In genomic region chr5:107773479-107773878, GRCh38 we compare ENCODE assay signal across 36 cellular contexts.
"Had no signal": no experiment of that assay in that cellular context is flagged by ENCODE, and none has a peak within 500 bp of the region (broad histone marks: within the 10 kb centered on the region; RNA-seq: fewer than 3 reads in every experiment).

No MANE protein-coding gene starts in this region.

- H3K27me3 Mint-ChIP-seq: activated CD4-positive, alpha-beta memory T cell treated with anti-CD3 and anti-CD28 coated beads for 36 hours had no signal

- H3K27ac Mint-ChIP-seq: activated B cell treated with CpG ODN at 0.5 μM for 24 hours; activated CD4-positive, alpha-beta memory T cell treated with anti-CD3 and anti-CD28 coated beads for 36 hours; activated CD4-positive, alpha-beta T cell treated with anti-CD3 and anti-CD28 coated beads for 36 hours; activated CD4-positive, alpha-beta T cell treated with anti-CD3 and anti-CD28 coated beads, Interleukin-2, amount 10 ng/mL, durations not matched to agents 24 days and 14 days; activated CD8-positive, alpha-beta memory T cell treated with anti-CD3 and anti-CD28 coated beads, Interleukin-2, amount 10 ng/mL, durations not matched to agents 7 days and 5 days; activated CD8-positive, alpha-beta T cell treated with anti-CD3 and anti-CD28 coated beads, Interleukin-2, amount 10 ng/mL, durations not matched to agents 7 days and 5 days; activated naive CD4-positive, alpha-beta T cell treated with anti-CD3 and anti-CD28 coated beads, Interleukin-2, amount 10 ng/mL, durations not matched to agents 7 days and 5 days; activated naive CD4-positive, alpha-beta T cell treated with anti-CD3 and anti-CD28 coated beads, Interleukin-2, amount 50 U/mL, for 72 hours; activated naive CD8-positive, alpha-beta T cell treated with anti-CD3 and anti-CD28 coated beads, Interleukin-2, amount 10 ng/mL, durations not matched to agents 7 days and 5 days; activated T-helper 1 cell treated with anti-CD3 and anti-CD28 coated beads, Interleukin-12 subunit alpha, Interleukin-12 subunit beta, Interleukin-2, Interleukin-4 antibody, amounts not matched to agents 30 ng/mL and 10 ng/mL and 1 ng/mL, durations not matched to agents 14 hours and 24 hours and 36 hours; activated T-helper 2 cell treated with anti-CD3 and anti-CD28 coated beads, Interferon-gamma antibody, Interleukin-2, Interleukin-4, amounts not matched to agents 10 μg/mL and 5 μg/mL and 100 μg/mL, durations not matched to agents 14 hours and 24 hours and 36 hours; effector memory CD8-positive, alpha-beta T cell; T-helper 17 cell; T-helper 2 cell treated with Interferon-gamma antibody and Interleukin-4, amounts not matched to agents 5 μg/mL and 100 μg/mL, for 36 hours had no signal

- ATAC-seq: activated CD4-positive, alpha-beta T cell treated with anti-CD3 and anti-CD28 coated beads for 36 hours; activated CD8-positive, alpha-beta memory T cell treated with anti-CD3 and anti-CD28 coated beads, Interleukin-2, amount 10 ng/mL, durations not matched to agents 7 days and 5 days; activated CD8-positive, alpha-beta T cell treated with anti-CD3 and anti-CD28 coated beads, Interleukin-2, amount 10 ng/mL, durations not matched to agents 7 days and 5 days; activated naive CD4-positive, alpha-beta T cell treated with anti-CD3 and anti-CD28 coated beads, Interleukin-2, amount 50 U/mL, for 72 hours; effector memory CD8-positive, alpha-beta T cell; T-helper 17 cell had no signal

- H3K9me3 ChIP-seq: esophagus muscularis mucosa had no signal

- H3K4me3 ChIP-seq: coronary artery, esophagus muscularis mucosa had no signal

- FAIRE-seq: astrocyte, bronchial epithelial cell, frontal cortex had no signal

- H3K36me3 ChIP-seq: brain microvascular endothelial cell, esophagus muscularis mucosa, WERI-Rb-1 had no signal

- H3K4me1 ChIP-seq: esophagus muscularis mucosa had no signal

- H3K9me3 Mint-ChIP-seq: activated B cell treated with CpG ODN at 0.5 μM for 24 hours; activated CD4-positive, alpha-beta memory T cell treated with anti-CD3 and anti-CD28 coated beads for 36 hours; activated CD4-positive, alpha-beta T cell treated with anti-CD3 and anti-CD28 coated beads, Interleukin-2, amount 10 ng/mL, durations not matched to agents 24 days and 14 days; activated naive CD4-positive, alpha-beta T cell treated with anti-CD3 and anti-CD28 coated beads, Interleukin-2, amount 10 ng/mL, durations not matched to agents 7 days and 5 days; activated naive CD4-positive, alpha-beta T cell treated with anti-CD3 and anti-CD28 coated beads, Interleukin-2, amount 50 U/mL, for 72 hours; activated naive CD8-positive, alpha-beta T cell treated with anti-CD3 and anti-CD28 coated beads, Interleukin-2, amount 10 ng/mL, durations not matched to agents 7 days and 5 days; activated T-helper 1 cell treated with anti-CD3 and anti-CD28 coated beads, Interleukin-12 subunit alpha, Interleukin-12 subunit beta, Interleukin-2, Interleukin-4 antibody, amounts not matched to agents 30 ng/mL and 10 ng/mL and 1 ng/mL, durations not matched to agents 14 hours and 24 hours and 36 hours; activated T-helper 2 cell treated with anti-CD3 and anti-CD28 coated beads, Interferon-gamma antibody, Interleukin-2, Interleukin-4, amounts not matched to agents 10 μg/mL and 5 μg/mL and 100 μg/mL, durations not matched to agents 14 hours and 24 hours and 36 hours; central memory CD8-positive, alpha-beta T cell; effector memory CD8-positive, alpha-beta T cell; T-helper 2 cell treated with Interferon-gamma antibody and Interleukin-4, amounts not matched to agents 5 μg/mL and 100 μg/mL, for 36 hours had no signal

- H3K4me1 Mint-ChIP-seq: activated B cell treated with CpG ODN at 0.5 μM for 24 hours; activated CD4-positive, alpha-beta T cell treated with anti-CD3 and anti-CD28 coated beads for 36 hours; activated CD4-positive, alpha-beta T cell treated with anti-CD3 and anti-CD28 coated beads, Interleukin-2, amount 10 ng/mL, durations not matched to agents 24 days and 14 days; activated CD8-positive, alpha-beta memory T cell treated with anti-CD3 and anti-CD28 coated beads, Interleukin-2, amount 10 ng/mL, durations not matched to agents 7 days and 5 days; activated naive CD4-positive, alpha-beta T cell treated with anti-CD3 and anti-CD28 coated beads, Interleukin-2, amount 10 ng/mL, durations not matched to agents 7 days and 5 days; activated naive CD8-positive, alpha-beta T cell treated with anti-CD3 and anti-CD28 coated beads, Interleukin-2, amount 10 ng/mL, durations not matched to agents 7 days and 5 days; central memory CD8-positive, alpha-beta T cell; T-helper 17 cell had no signal

- H3K27me3 ChIP-seq: brain microvascular endothelial cell, esophagus muscularis mucosa had no signal

- H3K4me3 Mint-ChIP-seq: activated B cell treated with CpG ODN at 0.5 μM for 24 hours; activated CD4-positive, alpha-beta memory T cell treated with anti-CD3 and anti-CD28 coated beads for 36 hours; activated CD4-positive, alpha-beta T cell treated with anti-CD3 and anti-CD28 coated beads for 36 hours; activated CD4-positive, alpha-beta T cell treated with anti-CD3 and anti-CD28 coated beads, Interleukin-2, amount 10 ng/mL, durations not matched to agents 24 days and 14 days; activated CD8-positive, alpha-beta memory T cell treated with anti-CD3 and anti-CD28 coated beads, Interleukin-2, amount 10 ng/mL, durations not matched to agents 7 days and 5 days; activated CD8-positive, alpha-beta T cell treated with anti-CD3 and anti-CD28 coated beads, Interleukin-2, amount 10 ng/mL, durations not matched to agents 7 days and 5 days; activated naive CD4-positive, alpha-beta T cell treated with anti-CD3 and anti-CD28 coated beads, Interleukin-2, amount 10 ng/mL, durations not matched to agents 7 days and 5 days; activated naive CD8-positive, alpha-beta T cell treated with anti-CD3 and anti-CD28 coated beads, Interleukin-2, amount 10 ng/mL, durations not matched to agents 7 days and 5 days; activated T-helper 1 cell treated with anti-CD3 and anti-CD28 coated beads, Interleukin-12 subunit alpha, Interleukin-12 subunit beta, Interleukin-2, Interleukin-4 antibody, amounts not matched to agents 30 ng/mL and 10 ng/mL and 1 ng/mL, durations not matched to agents 14 hours and 24 hours and 36 hours; central memory CD8-positive, alpha-beta T cell; effector memory CD8-positive, alpha-beta T cell; T-helper 17 cell; T-helper 2 cell treated with Interferon-gamma antibody and Interleukin-4, amounts not matched to agents 5 μg/mL and 100 μg/mL, for 36 hours had no signal

- H3K27ac ChIP-seq: brain microvascular endothelial cell, coronary artery, esophagus muscularis mucosa, WERI-Rb-1 had no signal

- DNase-seq: activated B cell treated with CpG ODN at 0.5 μM for 24 hours; activated CD4-positive, alpha-beta memory T cell treated with anti-CD3 and anti-CD28 coated beads for 36 hours; activated CD4-positive, alpha-beta T cell treated with anti-CD3 and anti-CD28 coated beads for 36 hours; activated CD4-positive, alpha-beta T cell treated with anti-CD3 and anti-CD28 coated beads, Interleukin-2, amount 10 ng/mL, durations not matched to agents 24 days and 14 days; activated CD4-positive, CD25-positive, alpha-beta regulatory T cell treated with anti-CD3 and anti-CD28 coated beads, Interleukin-2, amount 50 U/mL, for 72 hours; activated CD8-positive, alpha-beta memory T cell treated with anti-CD3 and anti-CD28 coated beads, Interleukin-2, amount 10 ng/mL, durations not matched to agents 7 days and 5 days; activated CD8-positive, alpha-beta memory T cell treated with anti-CD3 and anti-CD28 coated beads, Interleukin-2, amount 50 U/mL, for 4 hours; activated CD8-positive, alpha-beta T cell treated with anti-CD3 and anti-CD28 coated beads, Interleukin-2, amount 10 ng/mL, durations not matched to agents 7 days and 5 days; activated gamma-delta T cell; activated naive CD4-positive, alpha-beta T cell; activated naive CD4-positive, alpha-beta T cell treated with anti-CD3 and anti-CD28 coated beads, Interleukin-2, amount 10 ng/mL, durations not matched to agents 7 days and 5 days; activated naive CD8-positive, alpha-beta T cell treated with anti-CD3 and anti-CD28 coated beads, Interleukin-2, amount 10 ng/mL, durations not matched to agents 7 days and 5 days; activated T-cell treated with anti-CD3 and anti-CD28 coated beads, Interleukin-2, amount 50 U/mL, for 1 hour; activated T-cell treated with anti-CD3 and anti-CD28 coated beads, Interleukin-2, amount 50 U/mL, for 48 hours; amniotic stem cell; anterior cingulate cortex; brain microvascular endothelial cell; dermis blood vessel endothelial cell; effector CD4-positive, alpha-beta T cell; effector memory CD8-positive, alpha-beta T cell; erythroblast; head of caudate nucleus; T-helper 1 cell; T-helper 17 cell; T1000; WERI-Rb-1 had no signal

- H3K36me3 Mint-ChIP-seq: activated CD4-positive, alpha-beta memory T cell treated with anti-CD3 and anti-CD28 coated beads for 36 hours; activated CD8-positive, alpha-beta memory T cell treated with anti-CD3 and anti-CD28 coated beads, Interleukin-2, amount 10 ng/mL, durations not matched to agents 7 days and 5 days; activated naive CD4-positive, alpha-beta T cell treated with anti-CD3 and anti-CD28 coated beads, Interleukin-2, amount 10 ng/mL, durations not matched to agents 7 days and 5 days; activated naive CD4-positive, alpha-beta T cell treated with anti-CD3 and anti-CD28 coated beads, Interleukin-2, amount 50 U/mL, for 72 hours; activated naive CD8-positive, alpha-beta T cell treated with anti-CD3 and anti-CD28 coated beads, Interleukin-2, amount 10 ng/mL, durations not matched to agents 7 days and 5 days had no signal
